Comparison of ENCODE assay signal across 9 cellular contexts in genomic region chr22:50621491-50621880, GRCh38. TPM values are rescaled to one million over a fixed set of nuclear protein-coding genes. Genes with fewer than 3 reads are reported as not detected.
DNase-seq lines count a peak whose midpoint lies in the region; ATAC-seq and TF ChIP-seq lines count a peak whose summit lies in the region.
"Had no signal": no experiment of that assay in that cellular context is flagged by ENCODE, and none has a peak within 500 bp of the region (broad histone marks: within the 10 kb centered on the region; RNA-seq: fewer than 3 reads in every experiment).

No MANE protein-coding gene starts in this region.

- peak overlapping the region; percentile 87 for H3K27ac Mint-ChIP-seq in Calu3 (ENCODE audit: unreplicated experiment)

- H3K4me3 ChIP-seq in left lung (no peak overlapping the region), transverse colon (peak overlapping the region in 2 of 4 donors; percentile 12 to 43)

- no peak for TF ChIP-seq CTCF in Calu3 (IDR thresholded peaks at IDR 0.05; ENCODE audit: unreplicated experiment)
- TF ChIP-seq CTCF in left lung (IDR thresholded peaks at IDR 0.05), result no peak
- TF ChIP-seq CTCF in transverse colon (IDR thresholded peaks at IDR 0.05), result no peak

- peaks cover 38% of the 10 kb centered on the region for H3K4me1 Mint-ChIP-seq in Calu3 (ENCODE audit: low read depth, unreplicated experiment)

- no peak for TF ChIP-seq EP300 in transverse colon (IDR thresholded peaks at IDR 0.05; ENCODE audit: low read depth)

- H3K27me3 ChIP-seq in left lung (no peaks in the 10 kb centered on the region), transverse colon (no peaks in the 10 kb centered on the region)
- H3K27me3 ChIP-seq: gastrocnemius medialis had no signal

- H3K9me3 ChIP-seq in left lung (no peaks in the 10 kb centered on the region), transverse colon (no peaks in the 10 kb centered on the region)
- H3K9me3 ChIP-seq: gastrocnemius medialis had no signal

- in situ Hi-C loops in transverse colon (cut with MboI; ENCODE audit: low pct_ligation_motif_present in 1 of 4, low pct_unique_long_range_greater_than_20kb in 1 of 4, low sequenced_read_pairs in 3 of 4), result no loop called here

- no peaks in the 10 kb centered on the region for H3K9me3 Mint-ChIP-seq in Calu3 (ENCODE audit: low read depth, unreplicated experiment)

- H3K27ac ChIP-seq in left lung, result peak overlapping the region in 1 of 2 donors; percentile 43
- peak overlapping the region; percentile 85 to 94 (median 86) for H3K27ac ChIP-seq in transverse colon

- intact Hi-C loops in Calu3 (cut with micrococcal nuclease; ENCODE audit: unreplicated experiment), result loop anchor here (2.0 to 5.0 kb wide), 3 partner anchors 39 to 91 kb away; partner anchors contain the start of genes CHKB and TYMP
- intact Hi-C loops in left lung (cut with DNase I), result no loop called here
- intact Hi-C loops in transverse colon (cut with DNase I; ENCODE audit: low total_unique reads), result no loop called here

- TF ChIP-seq POLR2A in transverse colon (IDR thresholded peaks at IDR 0.05), result peak; percentile 18

- H3K36me3 ChIP-seq in left lung, result peaks cover 0 to 18% of the 10 kb centered on the region in 2 donors
- no peaks in the 10 kb centered on the region for H3K36me3 ChIP-seq in transverse colon
- H3K36me3 ChIP-seq: gastrocnemius medialis had no signal

- peak overlapping the region; percentile 59 for H3K4me3 Mint-ChIP-seq in Calu3 (ENCODE audit: low read depth, unreplicated experiment)

- ATAC-seq in GM21515 (IDR thresholded peaks at IDR 0.05; ENCODE audit: unreplicated experiment) (peak; percentile 32), left lung (peak; percentile 36)

- BruUV-seq in Calu3 (replicated peaks; lab: Mats Ljungman, UMichigan), result no TSS peak

- peaks cover 10 to 46% of the 10 kb centered on the region in 2 donors for H3K4me1 ChIP-seq in left lung
- H3K4me1 ChIP-seq in transverse colon, result peaks cover 4 to 30% (median 25%) of the 10 kb centered on the region in 4 donors

- peaks cover 22% of the 10 kb centered on the region for H3K36me3 Mint-ChIP-seq in Calu3 (ENCODE audit: insufficient read depth, unreplicated experiment)

- CTCF ChIA-PET in Calu3 (lab: Charles Lee), result interaction anchor here (0.5 to 2.9 kb wide), 7 partner anchors 58 to 220 kb away, joined by 3 to 30 read pairs (median 10); partner anchors contain the start of genes LMF2, NCAPH2, SCO2 and SYCE3

- 8 to 10% methylated on average over 2 to 6 of the region's 6 CpGs for WGBS in transverse colon (ENCODE audit: low coverage in 1 of 2), 2 donors

- DNase-seq in Calu3 (no peak), NOMO-1 treated with DMSO at 0.1 percent for 48 hours (lab: John Stamatoyannopoulos, UW; ENCODE audit: unreplicated experiment) (peak; percentile 79), left lung (peak in 1 of 2 donors; percentile 13), transverse colon (peak; percentile 44), GM19240 (ENCODE audit: insufficient read length, low spot score) (no peak), mesenteric fat pad (ENCODE audit: low spot score) (no peak)
- peak; percentile 79 for DNase-seq in activated effector memory CD4-positive, alpha-beta T cell treated with anti-CD3 and anti-CD28 coated beads, Interleukin-2, amount 50 U/mL, for 16 hours
- DNase-seq: gastrocnemius medialis had no signal

- H3K27me3 Mint-ChIP-seq in Calu3 (ENCODE audit: unreplicated experiment), result peaks cover 9% of the 10 kb centered on the region

RNA-seq across cellular contexts. Expression of gene ARSA, which starts 6.5 kb away (rescaled TPM):
- total RNA-seq in Calu3 (2022) (39.4 and 40.2 TPM in 2 replicates), left lung (10 to 100 TPM; 46.3 to 58.0 TPM), transverse colon (100 to 1,000 TPM in 2 of 4 donors, 10 to 100 TPM in 2; 81.2 to 253 (median 99.1) TPM), mesenteric fat pad (50.4 TPM)

RNA-seq across cellular contexts. Expression of gene MAPK8IP2, which starts 20.9 kb away (rescaled TPM):
- total RNA-seq in Calu3 (2022) (2.9 and 3.1 TPM in 2 replicates), left lung (1 to 10 TPM; 1.4 to 2.3 TPM), transverse colon (1 to 10 TPM; 1.1 to 3.4 (median 1.8) TPM), mesenteric fat pad (0.58 TPM)

RNA-seq across cellular contexts. Expression of gene CHKB, which starts 38.8 kb away (rescaled TPM):
- total RNA-seq in Calu3 (2022), result 80.9 and 83.2 TPM in 2 replicates
- total RNA-seq in left lung, result 10 to 100 TPM; 67.4 to 75.9 TPM
- 100 to 1,000 TPM in 1 of 4 donors, 10 to 100 TPM in 3; 74.8 to 232 (median 86.1) TPM for total RNA-seq in transverse colon
- total RNA-seq in mesenteric fat pad, result 47.6 TPM

RNA-seq across cellular contexts. Expression of gene CPT1B, which starts 43.3 kb away (rescaled TPM):
- 72.6 and 77.0 TPM in 2 replicates for total RNA-seq in Calu3 (2022)
- total RNA-seq in left lung, result 10 to 100 TPM; 15.3 to 20.0 TPM
- total RNA-seq in transverse colon, result 100 to 1,000 TPM in 1 of 4 donors, 10 to 100 TPM in 3; 34.2 to 111 (median 37.6) TPM
- total RNA-seq in mesenteric fat pad, result 10.4 TPM

RNA-seq across cellular contexts. Expression of gene SHANK3, which starts 51.1 kb away (rescaled TPM):
- total RNA-seq in Calu3 (2022) (2.1 and 2.5 TPM in 2 replicates), left lung (10 to 100 TPM; 25.1 to 42.9 TPM), transverse colon (10 to 100 TPM in 1 of 4 donors, 1 to 10 TPM in 3; 2.7 to 30.3 (median 6.3) TPM), mesenteric fat pad (95.7 TPM)

Comparison
In these comparisons a context has a peak if more than half of its experiments do, and no peak if none do; other contexts are left out.
1. DNase-seq: peak in NOMO-1 treated with DMSO at 0.1 percent for 48 hours (single experiment), activated effector memory CD4-positive, alpha-beta T cell treated with anti-CD3 and anti-CD28 coated beads, Interleukin-2, amount 50 U/mL, for 16 hours (single experiment) and transverse colon (single experiment); none in Calu3 (single experiment), GM19240 (single experiment) and mesenteric fat pad (single experiment).